Comparison of ENCODE assay signal across 10 cellular contexts in genomic region chr17:81388091-81388611, GRCh38. TPM values are rescaled to one million over a fixed set of nuclear protein-coding genes. Genes with fewer than 3 reads are reported as not detected.
A peak's percentile ranks its signal among the peaks of the same experiment; 100 is the strongest.
DNase-seq lines count a peak whose midpoint lies in the region; ATAC-seq and TF ChIP-seq lines count a peak whose summit lies in the region.
"Had no signal": no experiment of that assay in that cellular context is flagged by ENCODE, and none has a peak within 500 bp of the region (broad histone marks: within the 10 kb centered on the region; RNA-seq: fewer than 3 reads in every experiment).

No MANE protein-coding gene starts in this region.

- H3K4me3 ChIP-seq in A673 (ENCODE audit: low read depth, low read length, poor library complexity, severe bottlenecking) (peak overlapping the region; percentile 62), Loucy (ENCODE audit: low read length, poor library complexity, severe bottlenecking) (peak overlapping the region; percentile 80), duodenal mucosa (ENCODE audit: low read depth in 1 of 2, low read length in 2 of 2) (peak overlapping the region; percentile 66 to 81)

- H3K9ac ChIP-seq in Loucy (ENCODE audit: low read depth, low read length, poor library complexity, severe bottlenecking) = peak overlapping the region; percentile 97
- peak overlapping the region; percentile 85 to 86 for H3K9ac ChIP-seq in duodenal mucosa (ENCODE audit: low read depth in 1 of 2, low read length in 2 of 2)

- peaks cover 13% of the 10 kb centered on the region for H4K20me1 ChIP-seq in Loucy (ENCODE audit: insufficient read depth, low read length, poor library complexity, severe bottlenecking)

- H3K9me3 ChIP-seq in A673 (ENCODE audit: low read depth, low read length, poor library complexity, severe bottlenecking) = no peaks in the 10 kb centered on the region
- no peaks in the 10 kb centered on the region for H3K9me3 ChIP-seq in Loucy (ENCODE audit: insufficient read depth, low read depth, low read length)
- H3K9me3 ChIP-seq in duodenal mucosa (ENCODE audit: control insufficient read depth in 1 of 2, low read length in 2 of 2) = no peaks in the 10 kb centered on the region

- no peak overlapping the region for H2AFZ ChIP-seq in Loucy (ENCODE audit: low read length)

- H3K27me3 ChIP-seq in A673 (replicated peaks; ENCODE audit: insufficient read depth, low read depth, low read length, poor library complexity) (no peaks in the 10 kb centered on the region), Loucy (ENCODE audit: insufficient read depth, low read length, poor library complexity, severe bottlenecking) (no peaks in the 10 kb centered on the region), duodenal mucosa (ENCODE audit: control insufficient read depth in 1 of 2, insufficient read depth in 2 of 2, low read length in 2 of 2) (no peaks in the 10 kb centered on the region)

- intact Hi-C loops in A673 (cut with micrococcal nuclease; ENCODE audit: unreplicated experiment) = no loop called here

- no peaks in the 10 kb centered on the region for H3F3A ChIP-seq in Loucy (ENCODE audit: low read depth)

- H3K4me3 Mint-ChIP-seq in natural killer cell treated with Interleukin-12 subunit alpha and Interleukin-12 subunit beta and Interleukin-15 and Interleukin-18, amount 100 ng/mL, for 72 hours = peak overlapping the region; percentile 36

- peaks cover 68% of the 10 kb centered on the region for H3K79me2 ChIP-seq in Loucy (ENCODE audit: insufficient read depth, low read length)

- no peaks in the 10 kb centered on the region for H3K9me3 Mint-ChIP-seq in natural killer cell treated with Interleukin-12 subunit alpha and Interleukin-12 subunit beta and Interleukin-15 and Interleukin-18, amount 100 ng/mL, for 72 hours

- H3K36me3 ChIP-seq in A673 (ENCODE audit: insufficient read depth, low read length, poor library complexity, severe bottlenecking) (peaks cover 11% of the 10 kb centered on the region), Loucy (ENCODE audit: insufficient read depth, low read length) (no peaks in the 10 kb centered on the region), duodenal mucosa (ENCODE audit: control insufficient read depth in 1 of 2, insufficient read depth in 2 of 2, low read length in 2 of 2) (peaks cover 0 to 3% of the 10 kb centered on the region in 2 donors)

- ATAC-seq in natural killer cell treated with Interleukin-12 subunit alpha and Interleukin-12 subunit beta and Interleukin-15 and Interleukin-18, amount 100 ng/mL, for 72 hours = no peak

- H3K27ac ChIP-seq in A673 (ENCODE audit: low read depth, low read length, poor library complexity, severe bottlenecking) (peak overlapping the region; percentile 92), duodenal mucosa (ENCODE audit: low read depth, low read length) (peak overlapping the region; percentile 96)

- no TSS peak for BruUV-seq in A673 (replicated peaks; lab: Mats Ljungman, UMichigan)

- H3K27ac Mint-ChIP-seq in natural killer cell treated with Interleukin-12 subunit alpha and Interleukin-12 subunit beta and Interleukin-15 and Interleukin-18, amount 100 ng/mL, for 72 hours = peak overlapping the region in 1 of 2 donors; percentile 48

- DNase-seq in A673 (ENCODE audit: low spot score) (no peak), Kasumi-1 (lab: John Stamatoyannopoulos, UW) (no peak), NCI-H226 (no peak), RKO (ENCODE audit: low spot score) (no peak), kidney glomerular epithelial cell (lab: John Stamatoyannopoulos, UW) (no peak)
- DNase-seq in natural killer cell treated with Interleukin-12 subunit alpha and Interleukin-12 subunit beta and Interleukin-15 and Interleukin-18, amount 100 ng/mL, for 72 hours (ENCODE audit: low spot score) = no peak
- DNase-seq: activated CD4-positive, alpha-beta T cell treated with anti-CD3 and anti-CD28 coated beads, Interleukin-2, amount 50 U/mL, for 4 hours; NCI-H1092 had no signal

- TF ChIP-seq CTCF in A673 (conservative IDR thresholded peaks at IDR 0.05; ENCODE audit: low read depth, low read length) = no peak
- TF ChIP-seq CTCF in Loucy (conservative IDR thresholded peaks at IDR 0.05; ENCODE audit: low read length) = no peak

- H3K27me3 Mint-ChIP-seq in natural killer cell treated with Interleukin-12 subunit alpha and Interleukin-12 subunit beta and Interleukin-15 and Interleukin-18, amount 100 ng/mL, for 72 hours = no peaks in the 10 kb centered on the region

- H3K4me1 Mint-ChIP-seq in natural killer cell treated with Interleukin-12 subunit alpha and Interleukin-12 subunit beta and Interleukin-15 and Interleukin-18, amount 100 ng/mL, for 72 hours (ENCODE audit: low read depth in 2 of 2) = peaks cover 0 to 19% of the 10 kb centered on the region in 2 donors

- POLR2A ChIA-PET in A673 (lab: Charles Lee; ENCODE audit: low non-redundant PET) = no interaction called here

- H3K36me3 Mint-ChIP-seq in natural killer cell treated with Interleukin-12 subunit alpha and Interleukin-12 subunit beta and Interleukin-15 and Interleukin-18, amount 100 ng/mL, for 72 hours = no peaks in the 10 kb centered on the region

- peaks cover 64% of the 10 kb centered on the region for H3K4me1 ChIP-seq in A673 (ENCODE audit: insufficient read depth, low read length, poor library complexity, severe bottlenecking)
- H3K4me1 ChIP-seq in Loucy (ENCODE audit: insufficient read depth, low read length, poor library complexity, severe bottlenecking) = peaks cover 64% of the 10 kb centered on the region
- H3K4me1 ChIP-seq in duodenal mucosa (ENCODE audit: control insufficient read depth in 1 of 2, insufficient read depth in 2 of 2, low read length in 2 of 2) = peaks cover 45 to 49% of the 10 kb centered on the region in 2 donors

- CTCF ChIA-PET in A673 (lab: Charles Lee) = no interaction called here

- H3K9me2 ChIP-seq in Loucy (replicated peaks; ENCODE audit: low read depth, low read length) = no peaks in the 10 kb centered on the region

- H3K4me2 ChIP-seq in Loucy (ENCODE audit: low read depth, low read length, poor library complexity, severe bottlenecking) = peak overlapping the region; percentile 96

RNA-seq across cellular contexts. Expression of gene BAHCC1, which starts 7.1 kb away (rescaled TPM):
- 74.2 and 80.6 TPM in 2 replicates for total RNA-seq in A673 (2021)
- total RNA-seq in natural killer cell treated with Interleukin-12 subunit alpha and Interleukin-12 subunit beta and Interleukin-15 and Interleukin-18, amount 100 ng/mL, for 72 hours = under 1 TPM; 0.52 to 0.84 TPM

Comparison
In these comparisons a context has a peak if more than half of its experiments do, and no peak if none do; other contexts are left out.
1. RNA of gene BAHCC1, which starts 7.1 kb away (total RNA-seq): 74.2 to 80.6 TPM in A673; 0.52 to 0.84 TPM in natural killer cell treated with Interleukin-12 subunit alpha and Interleukin-12 subunit beta and Interleukin-15 and Interleukin-18, amount 100 ng/mL, for 72 hours; every median in the first group is over 10 times any median in the second.
2. Peak in every context shown above with its lines, with median percentiles within 50 percentile points of each other: H3K4me3 ChIP-seq.